ENCODE assay signal across 28 cellular contexts in the genomic region with DNA sequence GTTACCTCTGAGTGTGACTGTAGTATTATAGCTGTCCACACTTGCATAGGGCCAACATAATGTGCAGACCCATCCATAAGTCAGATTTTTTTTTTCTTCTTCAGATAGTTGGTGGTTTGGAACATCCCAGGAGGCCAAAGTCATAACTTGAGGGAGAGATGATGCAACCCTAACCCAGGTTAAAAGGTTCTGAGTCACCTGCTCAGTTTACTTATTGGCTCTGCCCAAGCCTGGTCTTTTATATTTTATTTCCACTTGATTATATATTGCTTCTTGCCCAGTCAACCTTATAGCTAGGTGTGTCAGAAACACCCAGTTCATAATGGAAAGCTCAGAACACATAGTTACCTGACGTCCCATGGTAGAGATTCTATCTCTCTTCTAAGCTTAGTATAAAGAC.
"Had no signal": no experiment of that assay in that cellular context is flagged by ENCODE, and none has a peak within 500 bp of the region (broad histone marks: within the 10 kb centered on the region; RNA-seq: fewer than 3 reads in every experiment).

No MANE protein-coding gene starts in this region.

- H3K27me3 ChIP-seq: cardiac muscle cell, MG63, Peyer's patch had no signal

- H3K4me3 ChIP-seq: cardiac muscle cell, MG63, Peyer's patch, SK-N-MC had no signal

- H3K9me3 ChIP-seq: Peyer's patch had no signal

- H3K27ac ChIP-seq: cardiac muscle cell, KMS-11, Peyer's patch, SK-N-MC had no signal

- H3K4me1 Mint-ChIP-seq: activated B cell treated with CpG ODN at 0.5 μM for 24 hours; activated CD4-positive, alpha-beta memory T cell treated with anti-CD3 and anti-CD28 coated beads, Interleukin-2, amount 10 ng/mL, durations not matched to agents 7 days and 5 days; activated naive CD8-positive, alpha-beta T cell treated with anti-CD3 and anti-CD28 coated beads, Interleukin-2, amount 50 U/mL, for 24 hours; brain had no signal

- DNase-seq: activated B cell treated with CpG ODN at 0.5 μM for 24 hours; activated CD4-positive, alpha-beta memory T cell treated with anti-CD3 and anti-CD28 coated beads, Interleukin-2, amount 10 ng/mL, durations not matched to agents 7 days and 5 days; activated CD4-positive, alpha-beta T cell treated with anti-CD3 and anti-CD28 coated beads, Interleukin-2, amount 50 U/mL, for 1 hour; activated effector memory CD4-positive, alpha-beta T cell treated with anti-CD3 and anti-CD28 coated beads, Interleukin-2, amount 50 U/mL, for 16 hours; activated naive CD4-positive, alpha-beta T cell treated with Interleukin-2 at 50 U/mL for 16 hours; activated naive CD8-positive, alpha-beta T cell treated with anti-CD3 and anti-CD28 coated beads, Interleukin-2, amount 50 U/mL, for 24 hours; activated T-cell treated with anti-CD3 and anti-CD28 coated beads for 4 hours; amniotic stem cell; MG63; MV-4-11; NCI-H1092 treated with DMSO at 0.1 percent for 48 hours; NCI-H1417 treated with DMSO at 0.1 percent for 48 hours; NCI-H1694 treated with DMSO at 0.1 percent for 48 hours; NCI-H2081; NCI-H510A treated with DMSO at 0.1 percent for 48 hours; NCI-H69; NK-92 treated with Interleukin-12 subunit alpha and Interleukin-12 subunit beta, amount 100 ng/mL, for 24 hours; OCI-M1; Peyer's patch; SIG-M5; T-cell; T-helper 2 cell; T1000 had no signal

- H3K27ac Mint-ChIP-seq: activated B cell treated with CpG ODN at 0.5 μM for 24 hours; activated CD4-positive, alpha-beta memory T cell treated with anti-CD3 and anti-CD28 coated beads, Interleukin-2, amount 10 ng/mL, durations not matched to agents 7 days and 5 days; activated naive CD4-positive, alpha-beta T cell treated with anti-CD3 and anti-CD28 coated beads, Interleukin-2, amount 50 U/mL, for 72 hours; activated naive CD8-positive, alpha-beta T cell treated with anti-CD3 and anti-CD28 coated beads, Interleukin-2, amount 50 U/mL, for 24 hours; brain; T-cell had no signal

- H3K36me3 ChIP-seq: cardiac muscle cell, MG63, Peyer's patch had no signal

- H3K4me1 ChIP-seq: Peyer's patch had no signal

- H3K9me3 Mint-ChIP-seq: activated CD4-positive, alpha-beta memory T cell treated with anti-CD3 and anti-CD28 coated beads, Interleukin-2, amount 10 ng/mL, durations not matched to agents 7 days and 5 days; activated naive CD4-positive, alpha-beta T cell treated with anti-CD3 and anti-CD28 coated beads, Interleukin-2, amount 50 U/mL, for 72 hours had no signal

- H3K36me3 Mint-ChIP-seq: activated naive CD4-positive, alpha-beta T cell treated with anti-CD3 and anti-CD28 coated beads, Interleukin-2, amount 50 U/mL, for 72 hours; brain; T-cell had no signal

- H3K4me3 Mint-ChIP-seq: activated B cell treated with CpG ODN at 0.5 μM for 24 hours; activated CD4-positive, alpha-beta memory T cell treated with anti-CD3 and anti-CD28 coated beads, Interleukin-2, amount 10 ng/mL, durations not matched to agents 7 days and 5 days; activated naive CD8-positive, alpha-beta T cell treated with anti-CD3 and anti-CD28 coated beads, Interleukin-2, amount 50 U/mL, for 24 hours; brain; T-cell had no signal

- ATAC-seq: activated naive CD8-positive, alpha-beta T cell treated with anti-CD3 and anti-CD28 coated beads, Interleukin-2, amount 50 U/mL, for 24 hours; T-cell had no signal
